Comparison of ENCODE assay signal across 8 cellular contexts in the genomic region with DNA sequence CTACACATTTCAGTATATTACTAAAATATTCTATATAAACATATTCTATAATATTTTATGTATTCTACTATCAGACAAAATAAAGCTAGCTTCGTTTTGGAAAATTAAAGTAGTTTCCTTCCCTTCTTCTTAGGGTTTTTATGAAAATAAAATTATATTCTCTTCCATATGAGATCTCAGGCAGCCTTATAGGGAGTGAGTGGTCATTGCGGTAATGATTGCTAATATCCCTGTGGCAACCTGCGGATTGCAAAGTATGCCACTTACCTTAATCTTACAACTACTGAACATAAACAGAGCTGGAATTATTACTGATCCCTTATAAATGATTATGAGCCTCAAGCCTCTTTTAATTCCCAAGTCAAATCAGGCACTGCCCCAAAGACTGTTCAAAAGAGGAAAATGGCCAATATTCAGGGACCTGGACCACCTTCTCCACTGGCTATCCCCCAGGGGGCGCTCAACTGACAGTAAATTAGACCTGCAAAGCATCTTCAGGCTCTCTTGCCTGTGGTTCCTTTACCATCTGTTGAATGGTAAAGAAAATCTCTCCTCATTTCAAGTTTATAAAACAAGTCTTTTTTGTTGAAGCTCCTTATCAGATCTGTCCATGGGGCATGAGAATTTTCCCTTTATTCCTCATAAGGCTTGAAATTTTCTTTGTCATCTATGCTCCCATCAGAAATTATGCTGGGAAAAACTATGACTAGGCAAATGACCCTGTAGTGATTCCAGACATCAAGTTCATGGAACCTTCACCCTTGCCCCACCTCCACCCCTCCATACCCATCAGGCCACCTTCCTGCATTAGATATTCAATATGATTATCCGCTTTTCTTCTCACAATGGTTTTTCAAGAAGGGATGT.
DNase-seq lines count a peak whose midpoint lies in the region; ATAC-seq, FAIRE-seq and TF ChIP-seq lines count a peak whose summit lies in the region.

No MANE protein-coding gene starts in this region.

- peak; percentile 66 for ATAC-seq in HG02970 (IDR thresholded peaks at IDR 0.05; ENCODE audit: low FRiP score, unreplicated experiment)

- DNase-seq in NCI-H524 (lab: John Stamatoyannopoulos, UW) (peak; percentile 2 to 41), NCI-H524 treated with DMSO at 0.1 percent for 48 hours (lab: John Stamatoyannopoulos, UW) (no peak), NCI-H2227 (lab: John Stamatoyannopoulos, UW; ENCODE audit: unreplicated experiment) (peak; percentile 51), lower leg skin (ENCODE audit: low spot score in 2 of 2) (peak; percentile 37 to 88)
- peak; percentile 85 to 89 for DNase-seq in activated CD4-positive, alpha-beta T cell treated with anti-CD3 and anti-CD28 coated beads for 4 hours
- peak; percentile 54 for DNase-seq in stimulated activated CD8-positive, alpha-beta memory T cell treated with anti-CD3 and anti-CD28 coated beads, Interleukin-12 subunit alpha, Interleukin-12 subunit beta, amount 100 ng/mL, for 4 hours (ENCODE audit: low read depth)

- intact Hi-C loops in lower leg skin (cut with DNase I; ENCODE audit: low total_unique reads): no loop called here

- no peak overlapping the region for H3K4me3 ChIP-seq in lower leg skin (ENCODE audit: low read depth, poor library complexity, severe bottlenecking)

- 66 to 69% methylated on average over 5 of the region's 5 CpGs for WGBS in lower leg skin, 2 donors

- FAIRE-seq in colon (lab: Jason Lieb, UNC): peak; percentile 72

- no peak for TF ChIP-seq POLR2A in lower leg skin (IDR thresholded peaks at IDR 0.05)

- peak in 1 of 3 donors; percentile 55 for TF ChIP-seq CTCF in lower leg skin (IDR thresholded peaks at IDR 0.05)
